28 cellular contexts compared by ENCODE assay signal in genomic region chr16:75235721-75236193, GRCh38. TPM values are rescaled to one million over a fixed set of nuclear protein-coding genes. Genes with fewer than 3 reads are reported as not detected.
DNase-seq lines count a peak whose midpoint lies in the region; ATAC-seq, FAIRE-seq and TF ChIP-seq lines count a peak whose summit lies in the region.
"Had no signal": no experiment of that assay in that cellular context is flagged by ENCODE, and none has a peak within 500 bp of the region (broad histone marks: within the 10 kb centered on the region; RNA-seq: fewer than 3 reads in every experiment).

No MANE protein-coding gene starts in this region.

- H3K79me2 ChIP-seq in endothelial cell of umbilical vein (ENCODE audit: control insufficient read depth, insufficient read depth, low read length) (peaks cover 75% of the 10 kb centered on the region), osteoblast (ENCODE audit: insufficient read depth, low read length) (peaks cover 90% of the 10 kb centered on the region)

- H3K4me2 ChIP-seq in endothelial cell of umbilical vein (ENCODE audit: insufficient read depth, low read length) (no peak overlapping the region), osteoblast (ENCODE audit: insufficient read depth, low read length) (no peak overlapping the region)
- H3K4me2 ChIP-seq: A549, SK-N-SH had no signal

- TF ChIP-seq CTCF in endothelial cell of umbilical vein (IDR thresholded peaks at IDR 0.05; ENCODE audit: extremely low read depth in 1 of 2, insufficient read depth in 1 of 2, low read depth in 1 of 2, low read length in 2 of 2) (no peak), osteoblast (IDR thresholded peaks at IDR 0.05; ENCODE audit: extremely low read depth, low read depth, low read length) (no peak), GM13976 (IDR thresholded peaks at IDR 0.05; ENCODE audit: borderline replicate concordance, control extremely low read depth, extremely low read depth, insufficient read depth, missing control alignments) (no peak), lower leg skin (IDR thresholded peaks at IDR 0.05) (no peak)

- H4K20me1 ChIP-seq in endothelial cell of umbilical vein (replicated peaks; ENCODE audit: control insufficient read depth, extremely low read depth, insufficient read depth, low read length) (peaks cover 2% of the 10 kb centered on the region), osteoblast (ENCODE audit: insufficient read depth, low read length) (peaks cover 54% of the 10 kb centered on the region)

- no peaks in the 10 kb centered on the region for H3K9me3 Mint-ChIP-seq in stimulated activated naive CD8-positive, alpha-beta T cell treated with anti-CD3 and anti-CD28 coated beads, Interleukin-15, amount 100 ng/mL, for 72 hours
- H3K9me3 Mint-ChIP-seq: activated CD4-positive, alpha-beta T cell treated with anti-CD3 and anti-CD28 coated beads, Interleukin-2, amount 10 ng/mL, durations not matched to agents 7 days and 5 days; activated naive CD4-positive, alpha-beta T cell treated with anti-CD3 and anti-CD28 coated beads for 36 hours; activated T-cell treated with anti-CD3 and anti-CD28 coated beads, Interleukin-2, amount 50 U/mL, for 72 hours; CD8-positive, alpha-beta memory T cell; naive B cell; T-helper 2 cell treated with Interferon-gamma antibody and Interleukin-4, amounts not matched to agents 5 μg/mL and 100 μg/mL, for 36 hours had no signal

- TF ChIP-seq POLR2A in endothelial cell of umbilical vein (IDR thresholded peaks at IDR 0.05; ENCODE audit: low read depth, low read length) (peak; percentile 61), lower leg skin (IDR thresholded peaks at IDR 0.05) (no peak)

- in situ Hi-C loops in GM13976 (cut with MboI; ENCODE audit: low sequenced_read_pairs, unreplicated experiment), result no loop called here

- WGBS in lower leg skin, 2 donors, result 90 to 93% methylated on average over 26 to 27 of the region's 34 CpGs

- H3K9me1 ChIP-seq in endothelial cell of umbilical vein (replicated peaks; ENCODE audit: control insufficient read depth, extremely low read depth, insufficient read depth, low read length), result no peaks in the 10 kb centered on the region

- H3K36me3 ChIP-seq in endothelial cell of umbilical vein (ENCODE audit: control insufficient read depth in 2 of 2, extremely low read depth in 1 of 2, insufficient read depth in 2 of 2, low read length in 2 of 2) (peaks cover 39 to 67% of the 10 kb centered on the region in 2 experiments), osteoblast (ENCODE audit: insufficient read depth, low read length) (peaks cover 78% of the 10 kb centered on the region)

- H3K9ac ChIP-seq in endothelial cell of umbilical vein (replicated peaks; ENCODE audit: extremely low read depth, insufficient read depth, low read length), result no peak overlapping the region
- H3K9ac ChIP-seq: SK-N-SH had no signal

- intact Hi-C loops in endothelial cell of umbilical vein (cut with micrococcal nuclease) (loop anchor here (2.0 kb wide), 1 partner anchor 15 kb away; the partner anchor contains the start of gene BCAR1), lower leg skin (cut with DNase I; ENCODE audit: low total_unique reads) (loop anchor here (5.0 kb wide), 2 partner anchors 152 to 167 kb away; no protein-coding TSS in a partner anchor)

- H3K27me3 ChIP-seq in endothelial cell of umbilical vein (ENCODE audit: control insufficient read depth in 2 of 2, insufficient read depth in 2 of 2, low read length in 2 of 2), result no peaks in the 10 kb centered on the region
- no peaks in the 10 kb centered on the region for H3K27me3 ChIP-seq in osteoblast (ENCODE audit: insufficient read depth, low read length)
- H3K27me3 ChIP-seq: right atrium auricular region, upper lobe of right lung had no signal

- H2AFZ ChIP-seq in endothelial cell of umbilical vein (ENCODE audit: low read depth, low read length), result no peak overlapping the region
- no peak overlapping the region for H2AFZ ChIP-seq in osteoblast (ENCODE audit: low read length)

- no TSS peak for BruUV-seq in endothelial cell of umbilical vein (replicated peaks; lab: Mats Ljungman, UMichigan)

- no peak overlapping the region for H3K27ac Mint-ChIP-seq in stimulated activated naive CD8-positive, alpha-beta T cell treated with anti-CD3 and anti-CD28 coated beads, Interleukin-15, amount 100 ng/mL, for 72 hours
- H3K27ac Mint-ChIP-seq: activated CD4-positive, alpha-beta T cell treated with anti-CD3 and anti-CD28 coated beads, Interleukin-2, amount 10 ng/mL, durations not matched to agents 7 days and 5 days; activated CD8-positive, alpha-beta memory T cell treated with anti-CD3 and anti-CD28 coated beads, Interleukin-2, amount 10 ng/mL, durations not matched to agents 7 days and 5 days; activated naive CD4-positive, alpha-beta T cell treated with anti-CD3 and anti-CD28 coated beads for 36 hours; activated T-cell treated with anti-CD3 and anti-CD28 coated beads, Interleukin-2, amount 50 U/mL, for 72 hours; CD8-positive, alpha-beta memory T cell; T-helper 2 cell treated with Interferon-gamma antibody and Interleukin-4, amounts not matched to agents 5 μg/mL and 100 μg/mL, for 36 hours had no signal

- dilution Hi-C loops in endothelial cell of umbilical vein (cut with MboI; ENCODE audit: extremely low pct_ligation_motif_present, low sequenced_read_pairs), result no loop called here

- H3K4me1 Mint-ChIP-seq in stimulated activated naive CD8-positive, alpha-beta T cell treated with anti-CD3 and anti-CD28 coated beads, Interleukin-15, amount 100 ng/mL, for 72 hours, result peaks cover 23% of the 10 kb centered on the region

- H3K9me3 ChIP-seq in endothelial cell of umbilical vein (replicated peaks; ENCODE audit: control insufficient read depth, insufficient read depth, low read length), result no peaks in the 10 kb centered on the region
- H3K9me3 ChIP-seq in osteoblast (ENCODE audit: low read depth, low read length), result no peaks in the 10 kb centered on the region
- H3K9me3 ChIP-seq: A549, right atrium auricular region, SK-N-SH, upper lobe of right lung had no signal

- no peak overlapping the region for H3K4me3 Mint-ChIP-seq in stimulated activated naive CD8-positive, alpha-beta T cell treated with anti-CD3 and anti-CD28 coated beads, Interleukin-15, amount 100 ng/mL, for 72 hours
- H3K4me3 Mint-ChIP-seq: activated CD4-positive, alpha-beta T cell treated with anti-CD3 and anti-CD28 coated beads, Interleukin-2, amount 10 ng/mL, durations not matched to agents 7 days and 5 days; activated CD8-positive, alpha-beta memory T cell treated with anti-CD3 and anti-CD28 coated beads, Interleukin-2, amount 10 ng/mL, durations not matched to agents 7 days and 5 days; activated naive CD4-positive, alpha-beta T cell treated with anti-CD3 and anti-CD28 coated beads for 36 hours; activated T-cell treated with anti-CD3 and anti-CD28 coated beads, Interleukin-2, amount 50 U/mL, for 72 hours; CD8-positive, alpha-beta memory T cell; naive B cell; T-helper 2 cell treated with Interferon-gamma antibody and Interleukin-4, amounts not matched to agents 5 μg/mL and 100 μg/mL, for 36 hours had no signal

- H3K4me1 ChIP-seq in endothelial cell of umbilical vein (ENCODE audit: control insufficient read depth, extremely low read depth, insufficient read depth, low read length), result peaks cover 9% of the 10 kb centered on the region
- H3K4me1 ChIP-seq in osteoblast (ENCODE audit: insufficient read depth, low read length), result peaks cover 24% of the 10 kb centered on the region

- H3K27me3 Mint-ChIP-seq in stimulated activated naive CD8-positive, alpha-beta T cell treated with anti-CD3 and anti-CD28 coated beads, Interleukin-15, amount 100 ng/mL, for 72 hours, result no peaks in the 10 kb centered on the region

- CTCF ChIA-PET in endothelial cell of umbilical vein (lab: Charles Lee), result interaction anchor here (1.2 to 6.5 kb wide), 4 partner anchors 10 to 168 kb away, joined by 3 to 120 read pairs (median 46); no protein-coding TSS in a partner anchor

- POLR2A ChIA-PET in endothelial cell of umbilical vein (lab: Charles Lee), result no interaction called here

- H3K27ac ChIP-seq in endothelial cell of umbilical vein (ENCODE audit: insufficient read depth, low read depth, low read length) (no peak overlapping the region), osteoblast (ENCODE audit: low read depth, low read length) (peak overlapping the region; percentile 23)
- H3K27ac ChIP-seq: upper lobe of right lung had no signal

- ATAC-seq in stimulated activated naive CD8-positive, alpha-beta T cell treated with anti-CD3 and anti-CD28 coated beads, Interleukin-15, amount 100 ng/mL, for 72 hours, result peak; percentile 16
- no peak for ATAC-seq in stimulated activated naive CD8-positive, alpha-beta T cell treated with anti-CD3 and anti-CD28 coated beads, Interleukin-15, Interleukin-2, amounts not matched to agents 100 U/mL and 50 U/mL, for 24 hours
- ATAC-seq: activated CD8-positive, alpha-beta memory T cell treated with anti-CD3 and anti-CD28 coated beads, Interleukin-2, amount 10 ng/mL, durations not matched to agents 7 days and 5 days; upper lobe of right lung had no signal

- DNase-seq in stimulated activated naive CD8-positive, alpha-beta T cell treated with anti-CD3 and anti-CD28 coated beads, Interleukin-15, amount 100 ng/mL, for 72 hours, result no peak
- DNase-seq in stimulated activated naive CD8-positive, alpha-beta T cell treated with anti-CD3 and anti-CD28 coated beads, Interleukin-15, Interleukin-2, amounts not matched to agents 100 U/mL and 50 U/mL, for 24 hours, result no peak
- DNase-seq in endothelial cell of umbilical vein (ENCODE audit: low read depth, low spot score), result no peak
- DNase-seq in osteoblast (ENCODE audit: insufficient read length, low spot score, missing footprints), result peak; percentile 70
- DNase-seq in NCI-H82 (lab: John Stamatoyannopoulos, UW), result no peak
- no peak for DNase-seq in GM13976 (ENCODE audit: low spot score)
- no peak for DNase-seq in hepatic stellate cell (ENCODE audit: low spot score)
- no peak for DNase-seq in lower leg skin (ENCODE audit: low spot score in 2 of 2)
- DNase-seq: activated CD4-positive, alpha-beta T cell treated with anti-CD3 and anti-CD28 coated beads, Interleukin-2, amount 10 ng/mL, durations not matched to agents 7 days and 5 days; mesenchymal stem cell; MV-4-11; naive B cell; NCI-H1694 treated with DMSO at 0.1 percent for 48 hours; NCI-H2171 treated with DMSO at 0.1 percent for 48 hours; NCI-H526; SK-N-SH had no signal

- no peak for FAIRE-seq in endothelial cell of umbilical vein (lab: Jason Lieb, UNC)
- FAIRE-seq: A549, G401.6 had no signal

- H3K4me3 ChIP-seq in endothelial cell of umbilical vein (replicated peaks in 1 of 3; ENCODE audit: insufficient read depth in 1 of 3, low read depth in 1 of 3, low read length in 3 of 3) (no peak overlapping the region), osteoblast (ENCODE audit: insufficient read depth, low read length) (no peak overlapping the region), lower leg skin (ENCODE audit: low read depth, poor library complexity, severe bottlenecking) (no peak overlapping the region)
- H3K4me3 ChIP-seq: A549, right atrium auricular region, upper lobe of right lung had no signal

RNA-seq across cellular contexts. Expression of gene BCAR1, which starts 15.7 kb away (rescaled TPM):
- total RNA-seq in endothelial cell of umbilical vein, result 237 and 267 TPM in 2 replicates
- polyA plus RNA-seq in endothelial cell of umbilical vein, result 171 and 198 TPM in 2 replicates
- polyA plus RNA-seq in endothelial cell of umbilical vein (2011; cell fraction: cytosol; rRNA removed), result 110 and 135 TPM in 2 replicates
- 257 and 307 TPM in 2 replicates for polyA plus RNA-seq in endothelial cell of umbilical vein (2011; cell fraction: nucleus; rRNA removed)
- 194 and 202 TPM in 2 replicates for polyA plus RNA-seq in endothelial cell of umbilical vein (2012)
- polyA minus RNA-seq in endothelial cell of umbilical vein, result 91.9 and 139 TPM in 2 replicates
- polyA minus RNA-seq in endothelial cell of umbilical vein (2011; cell fraction: cytosol; rRNA and poly(A)+ RNA removed), result 24.9 TPM
- polyA minus RNA-seq in endothelial cell of umbilical vein (2011; cell fraction: nucleus; rRNA and poly(A)+ RNA removed), result 131 and 267 TPM in 2 replicates
- 66.9 and 75.3 TPM in 2 replicates for total RNA-seq in osteoblast
- 10 to 100 TPM; 16.4 to 38.1 (median 28.8) TPM for total RNA-seq in lower leg skin
- polyA plus RNA-seq: CD8-positive, alpha-beta memory T cell had no signal

RNA-seq across cellular contexts. Expression of gene CTRB1, which starts 17.0 kb away (rescaled TPM):
- total RNA-seq in endothelial cell of umbilical vein (not detected in 2 replicates), osteoblast (not detected in 2 replicates), lower leg skin (1 to 10 TPM in 1 of 4 donors, not detected in 3; 1.0 TPM)
- not detected in 2 replicates for polyA plus RNA-seq in endothelial cell of umbilical vein
- polyA plus RNA-seq in endothelial cell of umbilical vein (2011; cell fraction: cytosol; rRNA removed), result not detected in 2 replicates
- not detected in 2 replicates for polyA plus RNA-seq in endothelial cell of umbilical vein (2011; cell fraction: nucleus; rRNA removed)
- 0.41 TPM in 1 of 2 replicates, not detected in the other for polyA plus RNA-seq in endothelial cell of umbilical vein (2012)
- not detected in 2 replicates for polyA minus RNA-seq in endothelial cell of umbilical vein
- not detected for polyA minus RNA-seq in endothelial cell of umbilical vein (2011; cell fraction: cytosol; rRNA and poly(A)+ RNA removed)
- not detected in 2 replicates for polyA minus RNA-seq in endothelial cell of umbilical vein (2011; cell fraction: nucleus; rRNA and poly(A)+ RNA removed)
- total RNA-seq: activated CD4-positive, alpha-beta T cell treated with anti-CD3 and anti-CD28 coated beads, Interleukin-2, amount 10 ng/mL, durations not matched to agents 7 days and 5 days; activated CD8-positive, alpha-beta memory T cell treated with anti-CD3 and anti-CD28 coated beads, Interleukin-2, amount 10 ng/mL, durations not matched to agents 7 days and 5 days; activated naive CD4-positive, alpha-beta T cell treated with anti-CD3 and anti-CD28 coated beads for 36 hours; activated T-cell treated with anti-CD3 and anti-CD28 coated beads, Interleukin-2, amount 50 U/mL, for 72 hours; CD8-positive, alpha-beta memory T cell; dermis microvascular lymphatic vessel endothelial cell; HT-29; osteocyte; right atrium auricular region; upper lobe of right lung had no signal
- polyA plus RNA-seq: A549; CD8-positive, alpha-beta memory T cell; SK-N-SH had no signal

RNA-seq across cellular contexts. Expression of gene CTRB2, which starts 28.8 kb away (rescaled TPM):
- total RNA-seq in endothelial cell of umbilical vein (not detected in 2 replicates), osteoblast (not detected in 2 replicates), lower leg skin (1 to 10 TPM in 1 of 4 donors, not detected in 3; 1.9 TPM)
- not detected in 2 replicates for polyA plus RNA-seq in endothelial cell of umbilical vein
- polyA plus RNA-seq in endothelial cell of umbilical vein (2011; cell fraction: cytosol; rRNA removed), result not detected in 2 replicates
- not detected in 2 replicates for polyA plus RNA-seq in endothelial cell of umbilical vein (2011; cell fraction: nucleus; rRNA removed)
- polyA plus RNA-seq in endothelial cell of umbilical vein (2012), result 0.15 and 0.16 TPM in 2 replicates
- polyA minus RNA-seq in endothelial cell of umbilical vein, result not detected in 2 replicates
- polyA minus RNA-seq in endothelial cell of umbilical vein (2011; cell fraction: cytosol; rRNA and poly(A)+ RNA removed), result not detected
- not detected in 2 replicates for polyA minus RNA-seq in endothelial cell of umbilical vein (2011; cell fraction: nucleus; rRNA and poly(A)+ RNA removed)
- total RNA-seq: activated CD4-positive, alpha-beta T cell treated with anti-CD3 and anti-CD28 coated beads, Interleukin-2, amount 10 ng/mL, durations not matched to agents 7 days and 5 days; activated CD8-positive, alpha-beta memory T cell treated with anti-CD3 and anti-CD28 coated beads, Interleukin-2, amount 10 ng/mL, durations not matched to agents 7 days and 5 days; activated naive CD4-positive, alpha-beta T cell treated with anti-CD3 and anti-CD28 coated beads for 36 hours; activated T-cell treated with anti-CD3 and anti-CD28 coated beads, Interleukin-2, amount 50 U/mL, for 72 hours; CD8-positive, alpha-beta memory T cell; dermis microvascular lymphatic vessel endothelial cell; HT-29; osteocyte; right atrium auricular region had no signal
- polyA plus RNA-seq: A549; CD8-positive, alpha-beta memory T cell; SK-N-SH had no signal
